In genomic region chr1:235327559-235328270, GRCh38 we compare ENCODE assay signal across 8 cellular contexts. TPM values are rescaled to one million over a fixed set of nuclear protein-coding genes. Genes with fewer than 3 reads are reported as not detected.
DNase-seq lines count a peak whose midpoint lies in the region; ATAC-seq and TF ChIP-seq lines count a peak whose summit lies in the region.

A gene with protein sequence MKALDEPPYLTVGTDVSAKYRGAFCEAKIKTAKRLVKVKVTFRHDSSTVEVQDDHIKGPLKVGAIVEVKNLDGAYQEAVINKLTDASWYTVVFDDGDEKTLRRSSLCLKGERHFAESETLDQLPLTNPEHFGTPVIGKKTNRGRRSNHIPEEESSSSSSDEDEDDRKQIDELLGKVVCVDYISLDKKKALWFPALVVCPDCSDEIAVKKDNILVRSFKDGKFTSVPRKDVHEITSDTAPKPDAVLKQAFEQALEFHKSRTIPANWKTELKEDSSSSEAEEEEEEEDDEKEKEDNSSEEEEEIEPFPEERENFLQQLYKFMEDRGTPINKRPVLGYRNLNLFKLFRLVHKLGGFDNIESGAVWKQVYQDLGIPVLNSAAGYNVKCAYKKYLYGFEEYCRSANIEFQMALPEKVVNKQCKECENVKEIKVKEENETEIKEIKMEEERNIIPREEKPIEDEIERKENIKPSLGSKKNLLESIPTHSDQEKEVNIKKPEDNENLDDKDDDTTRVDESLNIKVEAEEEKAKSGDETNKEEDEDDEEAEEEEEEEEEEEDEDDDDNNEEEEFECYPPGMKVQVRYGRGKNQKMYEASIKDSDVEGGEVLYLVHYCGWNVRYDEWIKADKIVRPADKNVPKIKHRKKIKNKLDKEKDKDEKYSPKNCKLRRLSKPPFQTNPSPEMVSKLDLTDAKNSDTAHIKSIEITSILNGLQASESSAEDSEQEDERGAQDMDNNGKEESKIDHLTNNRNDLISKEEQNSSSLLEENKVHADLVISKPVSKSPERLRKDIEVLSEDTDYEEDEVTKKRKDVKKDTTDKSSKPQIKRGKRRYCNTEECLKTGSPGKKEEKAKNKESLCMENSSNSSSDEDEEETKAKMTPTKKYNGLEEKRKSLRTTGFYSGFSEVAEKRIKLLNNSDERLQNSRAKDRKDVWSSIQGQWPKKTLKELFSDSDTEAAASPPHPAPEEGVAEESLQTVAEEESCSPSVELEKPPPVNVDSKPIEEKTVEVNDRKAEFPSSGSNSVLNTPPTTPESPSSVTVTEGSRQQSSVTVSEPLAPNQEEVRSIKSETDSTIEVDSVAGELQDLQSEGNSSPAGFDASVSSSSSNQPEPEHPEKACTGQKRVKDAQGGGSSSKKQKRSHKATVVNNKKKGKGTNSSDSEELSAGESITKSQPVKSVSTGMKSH (N-terminal part only) (minus strand): TSS chr1:235328179. CDS start chr1:235326919, 1,260 bp downstream.

- no peaks in the 10 kb centered on the region for H3K36me3 ChIP-seq in subcutaneous abdominal adipose tissue (ENCODE audit: control insufficient read depth in 5 of 5, insufficient read depth in 5 of 5, low read length in 5 of 5)

- no peaks in the 10 kb centered on the region for H3K27me3 Mint-ChIP-seq in memory B cell

- ATAC-seq in GM18909 (IDR thresholded peaks at IDR 0.05; ENCODE audit: poor library complexity, unreplicated experiment) = peak; percentile 14
- peak; percentile 6 for ATAC-seq in HG03175 (IDR thresholded peaks at IDR 0.05; ENCODE audit: unreplicated experiment)
- ATAC-seq in SK-N-SH treated with all-trans-retinoic acid at 6 μM for 48 hours = peak; percentile 23
- ATAC-seq in memory B cell (ENCODE audit: low read depth) = no peak
- no peak for ATAC-seq in HG03469 (IDR thresholded peaks at IDR 0.05; ENCODE audit: unreplicated experiment)

- peaks cover 5 to 53% (median 47%) of the 10 kb centered on the region in 5 donors for H3K4me1 ChIP-seq in subcutaneous abdominal adipose tissue (ENCODE audit: control insufficient read depth in 5 of 5, insufficient read depth in 5 of 5, low read length in 5 of 5)

- DNase-seq in AG10803 (ENCODE audit: low read depth) (no peak), dermis microvascular lymphatic vessel endothelial cell (ENCODE audit: low read depth in 2 of 2) (no peak), memory B cell (ENCODE audit: low spot score in 2 of 2) (peak in 1 of 2 donors; percentile 71)

- H3K36me3 Mint-ChIP-seq in memory B cell = peaks cover 3% of the 10 kb centered on the region

- peaks cover 0 to 4% (median 0%) of the 10 kb centered on the region in 5 donors for H3K27me3 ChIP-seq in subcutaneous abdominal adipose tissue (ENCODE audit: control insufficient read depth in 5 of 5, insufficient read depth in 4 of 5, low read length in 5 of 5)

- H3K27ac Mint-ChIP-seq in memory B cell = no peak within 1 kb of the TSS

- peak within 1 kb of the TSS; percentile 95 for H3K4me3 Mint-ChIP-seq in memory B cell

- no peak for TF ChIP-seq CTCF in AG10803 (conservative IDR thresholded peaks at IDR 0.05; ENCODE audit: low read length)

- no peaks in the 10 kb centered on the region for H3K9me3 Mint-ChIP-seq in memory B cell

- H3K9me3 ChIP-seq in subcutaneous abdominal adipose tissue (ENCODE audit: control insufficient read depth in 5 of 5, low read length in 5 of 5) = no peaks in the 10 kb centered on the region

- peaks cover 29% of the 10 kb centered on the region for H3K4me1 Mint-ChIP-seq in memory B cell

- H3K4me3 ChIP-seq in AG10803 (ENCODE audit: low read length) (peak within 1 kb of the TSS; percentile 85), subcutaneous abdominal adipose tissue (ENCODE audit: low read depth in 1 of 5, low read length in 5 of 5) (peak within 1 kb of the TSS; percentile 89 to 99 (median 93))

- H3K27ac ChIP-seq in subcutaneous abdominal adipose tissue (ENCODE audit: low read depth, low read length) = peak within 1 kb of the TSS; percentile 95

- peak within 1 kb of the TSS; percentile 95 to 100 (median 97) for H3K9ac ChIP-seq in subcutaneous abdominal adipose tissue (ENCODE audit: low read length in 5 of 5)

TF ChIP-seq in SK-N-SH treated with all-trans-retinoic acid at 6 μM for 48 hours, 23 proteins besides CTCF, POLR2A, EP300 and RAD21:
- TF ChIP-seq, protein P1, sequence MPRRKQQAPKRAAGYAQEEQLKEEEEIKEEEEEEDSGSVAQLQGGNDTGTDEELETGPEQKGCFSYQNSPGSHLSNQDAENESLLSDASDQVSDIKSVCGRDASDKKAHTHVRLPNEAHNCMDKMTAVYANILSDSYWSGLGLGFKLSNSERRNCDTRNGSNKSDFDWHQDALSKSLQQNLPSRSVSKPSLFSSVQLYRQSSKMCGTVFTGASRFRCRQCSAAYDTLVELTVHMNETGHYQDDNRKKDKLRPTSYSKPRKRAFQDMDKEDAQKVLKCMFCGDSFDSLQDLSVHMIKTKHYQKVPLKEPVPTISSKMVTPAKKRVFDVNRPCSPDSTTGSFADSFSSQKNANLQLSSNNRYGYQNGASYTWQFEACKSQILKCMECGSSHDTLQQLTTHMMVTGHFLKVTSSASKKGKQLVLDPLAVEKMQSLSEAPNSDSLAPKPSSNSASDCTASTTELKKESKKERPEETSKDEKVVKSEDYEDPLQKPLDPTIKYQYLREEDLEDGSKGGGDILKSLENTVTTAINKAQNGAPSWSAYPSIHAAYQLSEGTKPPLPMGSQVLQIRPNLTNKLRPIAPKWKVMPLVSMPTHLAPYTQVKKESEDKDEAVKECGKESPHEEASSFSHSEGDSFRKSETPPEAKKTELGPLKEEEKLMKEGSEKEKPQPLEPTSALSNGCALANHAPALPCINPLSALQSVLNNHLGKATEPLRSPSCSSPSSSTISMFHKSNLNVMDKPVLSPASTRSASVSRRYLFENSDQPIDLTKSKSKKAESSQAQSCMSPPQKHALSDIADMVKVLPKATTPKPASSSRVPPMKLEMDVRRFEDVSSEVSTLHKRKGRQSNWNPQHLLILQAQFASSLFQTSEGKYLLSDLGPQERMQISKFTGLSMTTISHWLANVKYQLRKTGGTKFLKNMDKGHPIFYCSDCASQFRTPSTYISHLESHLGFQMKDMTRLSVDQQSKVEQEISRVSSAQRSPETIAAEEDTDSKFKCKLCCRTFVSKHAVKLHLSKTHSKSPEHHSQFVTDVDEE (CRISPR knock-in tag; IDR thresholded peaks at IDR 0.05) = no peak
- TF ChIP-seq PATZ1 (CRISPR knock-in tag; IDR thresholded peaks at IDR 0.05; ENCODE audit: borderline replicate concordance) = peak; percentile 82; the same call in 1 of the 2 replicates

RNA-seq across cellular contexts. Expression of the gene that starts here (rescaled TPM):
- 29.8 and 44.1 TPM in 2 replicates for total RNA-seq in dermis microvascular lymphatic vessel endothelial cell

Comparison
In these comparisons a context has a peak if more than half of its experiments do, and no peak if none do; other contexts are left out.
1. ATAC-seq: peak in GM18909 (single experiment), HG03175 (single experiment) and SK-N-SH treated with all-trans-retinoic acid at 6 μM for 48 hours (single experiment); none in memory B cell (single experiment) and HG03469 (single experiment).